27 cellular contexts compared by ENCODE assay signal in genomic region chr22:50067244-50067643, GRCh38. TPM values are rescaled to one million over a fixed set of nuclear protein-coding genes. Genes with fewer than 3 reads are reported as not detected.
"Had no signal": no experiment of that assay in that cellular context is flagged by ENCODE, and none has a peak within 500 bp of the region (broad histone marks: within the 10 kb centered on the region; RNA-seq: fewer than 3 reads in every experiment).

No MANE protein-coding gene starts in this region.

- H3K27ac ChIP-seq: HL-60, KMS-11, SJSA1, SK-N-MC had no signal

- DNase-seq: Kasumi-1, MM.1S, NCI-H1092 treated with DMSO at 0.1 percent for 48 hours, NCI-H1436, NCI-H187, NCI-H2029, NCI-H2081 treated with DMSO at 0.1 percent for 48 hours, NCI-H2171, NCI-H226, NCI-H446, NCI-H510A, NCI-H524 treated with DMSO at 0.1 percent for 48 hours, NCI-H69, NCI-H774, PC-3, SIG-M5 had no signal

- H3K27ac Mint-ChIP-seq: IgD-negative memory B cell had no signal

- H3K4me3 ChIP-seq: K562, SJSA1, SK-N-MC had no signal

- H3K36me3 ChIP-seq: SJSA1 had no signal

- H3K36me3 Mint-ChIP-seq: IgD-negative memory B cell had no signal

- H3K9me3 ChIP-seq: SJSA1 had no signal

- ATAC-seq: K562, Panc1, PC-3 had no signal

- H3K4me2 ChIP-seq: KMS-11 had no signal

- H3K9ac ChIP-seq: KMS-11 had no signal

- H3K27me3 ChIP-seq: SJSA1 had no signal

- FAIRE-seq: HTR-8/SVneo, K562 had no signal

- H3K9me3 Mint-ChIP-seq: IgD-negative memory B cell had no signal

- H3K4me1 ChIP-seq: SJSA1 had no signal

- H3K4me3 Mint-ChIP-seq: IgD-negative memory B cell had no signal

RNA-seq across cellular contexts. Expression of gene TTLL8, which starts 9.1 kb away (rescaled TPM):
- total RNA-seq: K562, M059J, PC-3, Right ventricle myocardium superior, RPMI7951, SJSA1 had no signal
- polyA plus RNA-seq: IgD-negative memory B cell, K562 had no signal

RNA-seq across cellular contexts. Expression of gene MLC1, which starts 18.0 kb away (rescaled TPM):
- total RNA-seq: RPMI7951 had no signal

RNA-seq across cellular contexts. Expression of gene MOV10L1, which starts 22.6 kb away (rescaled TPM):
- total RNA-seq: Right ventricle myocardium superior, RPMI7951 had no signal
- polyA plus RNA-seq: IgD-negative memory B cell had no signal

RNA-seq across cellular contexts. Expression of gene IL17REL, which starts 54.7 kb away (rescaled TPM):
- total RNA-seq: M059J, Right ventricle myocardium superior, RPMI7951, SJSA1 had no signal
- polyA plus RNA-seq: IgD-negative memory B cell had no signal
